20 cellular contexts compared by ENCODE assay signal in the genomic region with DNA sequence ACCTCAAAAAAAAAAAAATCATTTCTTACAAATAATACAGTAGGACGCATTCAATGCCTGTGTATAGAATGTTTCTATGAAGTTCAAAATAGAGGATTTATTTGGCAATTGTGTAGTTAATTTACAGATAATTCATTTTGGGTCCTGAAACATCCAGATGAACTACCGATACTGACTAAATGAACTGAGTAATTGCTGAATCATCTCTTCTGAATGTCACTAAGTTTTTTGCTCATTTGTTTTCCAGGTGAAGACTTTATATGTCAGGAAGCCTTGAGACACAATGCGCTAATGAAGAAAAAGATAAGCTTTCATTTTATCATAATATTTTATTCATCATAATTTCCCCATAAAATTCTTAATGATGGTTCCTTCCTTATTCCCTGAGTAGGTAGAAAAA. TPM values are rescaled to one million over a fixed set of nuclear protein-coding genes. Genes with fewer than 3 reads are reported as not detected.
"Had no signal": no experiment of that assay in that cellular context is flagged by ENCODE, and none has a peak within 500 bp of the region (broad histone marks: within the 10 kb centered on the region; RNA-seq: fewer than 3 reads in every experiment).

No MANE protein-coding gene starts in this region.

- H3K27ac ChIP-seq: coronary artery, psoas muscle, sigmoid colon, skin epidermis, tibial artery, uterus had no signal

- H3K27me3 ChIP-seq: heart left ventricle, neutrophil, sigmoid colon, tibial artery, upper lobe of left lung, uterus had no signal

- H3K36me3 ChIP-seq: neutrophil, sigmoid colon, upper lobe of left lung, uterus had no signal

- H3K4me3 ChIP-seq: coronary artery, heart left ventricle, mucosa of descending colon, psoas muscle, sigmoid colon, skin epidermis, tibial artery, upper lobe of left lung, uterus had no signal

- H3K9me3 ChIP-seq: heart left ventricle, mucosa of descending colon, neutrophil, psoas muscle, sigmoid colon, tibial artery, upper lobe of left lung, uterus had no signal

- DNase-seq: effector CD4-positive, alpha-beta T cell; endodermal cell; heart left ventricle; hippocampal formation; mucosa of descending colon; naive thymus-derived CD8-positive, alpha-beta T cell; psoas muscle; sigmoid colon; stimulated activated CD4-positive, alpha-beta T cell treated with anti-CD3 and anti-CD28 coated beads, Interleukin-2, amount 100 ng/mL, for 24 hours; stimulated activated CD4-positive, alpha-beta T cell treated with anti-CD3 and anti-CD28 coated beads, Interleukin-4, amount 100 ng/mL, for 4 hours; stimulated activated naive CD4-positive, alpha-beta T cell treated with Interleukin-2 at 50 U/mL for 16 hours; tibial artery; upper lobe of left lung; uterus had no signal

- ATAC-seq: heart left ventricle; left lobe of liver; mucosa of descending colon; naive thymus-derived CD8-positive, alpha-beta T cell; psoas muscle had no signal

- FAIRE-seq: endothelial cell of umbilical vein, frontal cortex had no signal

- H3K4me1 ChIP-seq: psoas muscle, sigmoid colon, tibial artery had no signal

RNA-seq across cellular contexts. Expression of gene PCOLCE2, which starts 39.7 kb away (rescaled TPM):
- total RNA-seq: endothelial cell of umbilical vein; naive thymus-derived CD8-positive, alpha-beta T cell had no signal
- polyA plus RNA-seq: endothelial cell of umbilical vein; naive thymus-derived CD8-positive, alpha-beta T cell had no signal
